11 cellular contexts compared by ENCODE assay signal in the genomic region with DNA sequence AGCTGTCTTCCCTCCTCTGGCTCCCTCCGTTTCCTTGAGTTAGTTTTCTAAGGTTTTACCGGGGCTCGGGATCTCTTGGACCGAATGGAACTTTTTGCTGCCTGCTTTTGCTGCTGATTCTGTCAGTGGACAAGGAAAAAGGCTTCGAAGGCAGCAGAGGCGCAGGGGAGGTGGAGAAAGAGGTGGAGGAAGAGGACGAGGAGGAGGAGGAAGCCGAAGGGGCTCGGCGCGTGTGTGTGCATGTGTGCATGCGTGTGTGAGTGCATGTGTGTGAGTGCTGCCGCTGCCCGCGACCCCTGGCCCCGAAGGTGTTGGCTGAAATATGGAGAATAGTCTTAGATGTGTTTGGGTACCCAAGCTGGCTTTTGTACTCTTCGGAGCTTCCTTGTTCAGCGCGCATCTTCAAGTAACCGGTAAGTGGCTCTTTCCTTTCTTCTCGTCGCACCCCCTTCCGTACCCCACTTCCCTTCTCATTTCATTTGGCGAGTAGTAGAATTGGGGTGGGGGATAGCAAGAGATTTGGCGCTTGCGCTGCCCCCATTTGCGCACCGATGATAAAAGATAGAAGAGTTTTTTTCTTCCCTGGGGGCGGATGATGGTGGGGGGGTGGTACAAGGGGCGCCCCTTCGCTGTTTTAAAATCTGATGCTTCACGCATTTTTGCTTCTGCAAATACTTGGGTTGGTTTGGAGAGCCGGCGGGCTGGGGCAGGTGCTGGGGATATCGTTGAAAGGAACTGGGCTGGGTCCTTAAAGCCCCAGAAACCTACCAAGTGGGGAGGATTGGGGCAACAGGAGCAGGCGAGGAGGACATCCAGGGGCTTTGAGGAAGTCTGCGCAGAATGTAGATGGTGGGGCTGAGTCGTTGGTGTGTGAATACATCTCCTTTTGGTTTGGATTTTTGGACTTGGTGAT. TPM values are rescaled to one million over a fixed set of nuclear protein-coding genes. Genes with fewer than 3 reads are reported as not detected.
DNase-seq lines count a peak whose midpoint lies in the region; TF ChIP-seq lines count a peak whose summit lies in the region.
"Had no signal": no experiment of that assay in that cellular context is flagged by ENCODE, and none has a peak within 500 bp of the region (broad histone marks: within the 10 kb centered on the region; RNA-seq: fewer than 3 reads in every experiment).

No MANE protein-coding gene starts in this region.

- peaks cover 38 to 58% of the 10 kb centered on the region in 2 experiments for H3K27me3 ChIP-seq in mesenchymal stem cell (ENCODE audit: control insufficient read depth in 1 of 2, insufficient read depth in 1 of 2, low read length in 2 of 2)
- H3K27me3 ChIP-seq in transverse colon: peaks cover 53% of the 10 kb centered on the region
- H3K27me3 ChIP-seq: ovary had no signal

- no peak for TF ChIP-seq POLR2A in transverse colon (IDR thresholded peaks at IDR 0.05)

- H3K9me3 ChIP-seq in mesenchymal stem cell (ENCODE audit: control insufficient read depth, low read length) (no peaks in the 10 kb centered on the region), transverse colon (no peaks in the 10 kb centered on the region)
- H3K9me3 ChIP-seq: ovary had no signal

- H3K23ac ChIP-seq in mesenchymal stem cell (ENCODE audit: low read length in 2 of 2): peak overlapping the region in 1 of 2 experiments; percentile 6

- H3K36me3 ChIP-seq in mesenchymal stem cell (ENCODE audit: control insufficient read depth in 1 of 2, insufficient read depth in 2 of 2, low read depth in 1 of 2, low read length in 2 of 2): no peaks in the 10 kb centered on the region
- H3K36me3 ChIP-seq in transverse colon: no peaks in the 10 kb centered on the region
- H3K36me3 ChIP-seq: ovary had no signal

- H3K14ac ChIP-seq in mesenchymal stem cell (ENCODE audit: low read length in 2 of 2): no peak overlapping the region

- no peak overlapping the region for H4K8ac ChIP-seq in mesenchymal stem cell (ENCODE audit: low read length)

- 7% methylated on average over 28 of the region's 38 CpGs for WGBS in mesenchymal stem cell
- WGBS in transverse colon (ENCODE audit: low coverage in 1 of 2), 2 donors: 7 to 21% methylated on average over 16 to 38 of the region's 38 CpGs

- no peak overlapping the region for H2BK12ac ChIP-seq in mesenchymal stem cell (ENCODE audit: low read length in 2 of 2)

- H3K79me1 ChIP-seq in mesenchymal stem cell (replicated peaks; ENCODE audit: low read length, poor library complexity, severe bottlenecking): no peaks in the 10 kb centered on the region

- H3K9ac ChIP-seq in mesenchymal stem cell (ENCODE audit: low read length): no peak overlapping the region

- H3K27ac ChIP-seq in caudate nucleus (ENCODE audit: low read depth, low read length) (peak overlapping the region; percentile 67), mesenchymal stem cell (ENCODE audit: low read length, poor library complexity, severe bottlenecking) (no peak overlapping the region), transverse colon (no peak overlapping the region)
- H3K27ac ChIP-seq: ovary had no signal

- peak overlapping the region; percentile 72 for H2AFZ ChIP-seq in mesenchymal stem cell (ENCODE audit: low read depth, low read length)

- peak overlapping the region; percentile 56 for H2BK15ac ChIP-seq in mesenchymal stem cell (ENCODE audit: low read depth, poor library complexity, severe bottlenecking)

- TF ChIP-seq EP300 in transverse colon (IDR thresholded peaks at IDR 0.05; ENCODE audit: low read depth): no peak

- H3K4me3 ChIP-seq in mesenchymal stem cell (ENCODE audit: insufficient read depth in 1 of 2, low read depth in 1 of 2, low read length in 2 of 2) (peak overlapping the region in 1 of 2 experiments; percentile 67), transverse colon (peak overlapping the region in 3 of 4 donors; percentile 13 to 27 (median 18))
- H3K4me3 ChIP-seq: ovary had no signal

- no peak overlapping the region for H3K4me2 ChIP-seq in mesenchymal stem cell (ENCODE audit: low read length, poor library complexity, severe bottlenecking)

- TF ChIP-seq CTCF in transverse colon (IDR thresholded peaks at IDR 0.05): no peak

- no peak overlapping the region for H4K91ac ChIP-seq in mesenchymal stem cell (ENCODE audit: low read length)

- in situ Hi-C loops in transverse colon (cut with MboI; ENCODE audit: low pct_ligation_motif_present in 1 of 4, low pct_unique_long_range_greater_than_20kb in 1 of 4, low sequenced_read_pairs in 3 of 4): loop anchor here in 1 of 4 donors (25.0 kb wide), 1 partner anchor 572 kb away; no protein-coding TSS in a partner anchor

- DNase-seq in NCI-H2227 (lab: John Stamatoyannopoulos, UW; ENCODE audit: unreplicated experiment) (peak; percentile 48), NCI-H2227 treated with DMSO at 0.1 percent for 48 hours (lab: John Stamatoyannopoulos, UW) (no peak), caudate nucleus (lab: John Stamatoyannopoulos, UW) (peak in 23 of 61 donors; percentile 5 to 66 (median 41)), mesenchymal stem cell (no peak), transverse colon (no peak), NCI-H2029 (lab: John Stamatoyannopoulos, UW) (no peak), mesenteric fat pad (ENCODE audit: low spot score) (no peak), NCI-H2107 (lab: John Stamatoyannopoulos, UW) (no peak)
- DNase-seq: activated CD4-positive, alpha-beta T cell treated with anti-CD3 and anti-CD28 coated beads, Interleukin-2, amount 10 ng/mL, durations not matched to agents 24 days and 14 days; GF-D8 had no signal

- peaks cover 6% of the 10 kb centered on the region for H3K4me1 ChIP-seq in mesenchymal stem cell (ENCODE audit: control insufficient read depth, insufficient read depth, low read depth, low read length)
- peaks cover 0 to 3% (median 0%) of the 10 kb centered on the region in 4 donors for H3K4me1 ChIP-seq in transverse colon

- H2BK120ac ChIP-seq in mesenchymal stem cell (ENCODE audit: low read depth, low read length): no peak overlapping the region

- intact Hi-C loops in transverse colon (cut with DNase I; ENCODE audit: low total_unique reads): no loop called here

- H3K4ac ChIP-seq in mesenchymal stem cell (ENCODE audit: low read depth in 1 of 2, low read length in 2 of 2): no peak overlapping the region

- no peak overlapping the region for H3K18ac ChIP-seq in mesenchymal stem cell (ENCODE audit: low read depth in 1 of 2, low read length in 2 of 2)

- no peak overlapping the region for H2BK5ac ChIP-seq in mesenchymal stem cell (ENCODE audit: low read depth, low read length, poor library complexity, severe bottlenecking)

- H2AK5ac ChIP-seq in mesenchymal stem cell (ENCODE audit: low read length, severe bottlenecking): no peak overlapping the region

RNA-seq across cellular contexts. Expression of a gene that starts 0.7 kb away (rescaled TPM):
- 0.22 TPM for polyA plus RNA-seq in mesenchymal stem cell (2013, experiment 1 of 2)
- polyA plus RNA-seq in mesenchymal stem cell (2013, experiment 2 of 2): 0.27 TPM
- total RNA-seq in transverse colon (1 to 10 TPM in 1 of 4 donors, under 1 TPM in 1, not detected in 2; 0.27 to 2.5 TPM), mesenteric fat pad (0.42 TPM)
- total RNA-seq: activated CD4-positive, alpha-beta T cell treated with anti-CD3 and anti-CD28 coated beads, Interleukin-2, amount 10 ng/mL, durations not matched to agents 24 days and 14 days had no signal
